Comparison of ENCODE assay signal across 8 cellular contexts in genomic region chr11:61797263-61797944, GRCh38. TPM values are rescaled to one million over a fixed set of nuclear protein-coding genes. Genes with fewer than 3 reads are reported as not detected.
DNase-seq lines count a peak whose midpoint lies in the region; ATAC-seq and TF ChIP-seq lines count a peak whose summit lies in the region.

No MANE protein-coding gene starts in this region.

- peaks cover 91% of the 10 kb centered on the region for H3K36me3 ChIP-seq in DOHH2 (ENCODE audit: control insufficient read depth, low read length)
- peaks cover 0 to 42% (median 0%) of the 10 kb centered on the region in 9 donors for H3K36me3 ChIP-seq in heart right ventricle

- 22 to 24% methylated on average over 3 of the region's 3 CpGs for WGBS in heart right ventricle, 2 donors

- H3K9me3 ChIP-seq in DOHH2 (ENCODE audit: control insufficient read depth, insufficient read depth, low read length): no peaks in the 10 kb centered on the region
- no peaks in the 10 kb centered on the region for H3K9me3 ChIP-seq in heart right ventricle

- H3K4me1 ChIP-seq in DOHH2 (ENCODE audit: control insufficient read depth, low read length) (peaks cover 38% of the 10 kb centered on the region), heart right ventricle (peaks cover 7 to 31% (median 16%) of the 10 kb centered on the region in 9 donors)

- peak in 5 of 8 donors; percentile 25 to 51 (median 47) for ATAC-seq in heart right ventricle
- ATAC-seq in GM21367 (IDR thresholded peaks at IDR 0.05; ENCODE audit: unreplicated experiment): no peak
- no peak for ATAC-seq in HG03097 (IDR thresholded peaks at IDR 0.05; ENCODE audit: low FRiP score, unreplicated experiment)

- peaks cover 90% of the 10 kb centered on the region for H3K79me2 ChIP-seq in DOHH2 (ENCODE audit: control insufficient read depth, low read length)

- intact Hi-C loops in heart right ventricle (cut with DNase I): loop anchor here in 9 of 10 donors (1.0 to 10.0 kb wide), 18 partner anchors 35 to 517 kb away; partner anchors contain the start of gene FADS3 (in 2 of the 9)

- H3K27me3 ChIP-seq in DOHH2 (ENCODE audit: control insufficient read depth, low read length) (no peaks in the 10 kb centered on the region), heart right ventricle (no peaks in the 10 kb centered on the region)

- TF ChIP-seq CTCF in DOHH2 (IDR thresholded peaks at IDR 0.05; ENCODE audit: low read depth, low read length, poor library complexity, severe bottlenecking) (peak; percentile 88), heart right ventricle (IDR thresholded peaks at IDR 0.05) (peak; percentile 70 to 94 (median 86))

- peaks cover 21% of the 10 kb centered on the region for H3F3A ChIP-seq in DOHH2 (ENCODE audit: control insufficient read depth, insufficient read depth)

- DNase-seq in MV-4-11 (lab: John Stamatoyannopoulos, UW) (peak; percentile 74), SK-N-DZ (ENCODE audit: low spot score) (peak; percentile 78), amniotic epithelial cell (ENCODE audit: low read depth) (peak; percentile 80), heart right ventricle (peak; percentile 51 to 86), renal cortical epithelial cell (ENCODE audit: low read depth) (peak; percentile 84)

- H4K20me1 ChIP-seq in DOHH2 (ENCODE audit: control insufficient read depth, insufficient read depth, low read depth, low read length): peaks cover 26% of the 10 kb centered on the region

- H3K27ac ChIP-seq in DOHH2 (ENCODE audit: low read depth, low read length): peak overlapping the region; percentile 6; the same call in 1 of the 2 replicates
- H3K27ac ChIP-seq in heart right ventricle: peak overlapping the region in 7 of 10 donors; percentile 18 to 68 (median 59)

- H3K4me3 ChIP-seq in DOHH2 (ENCODE audit: low read length): 0 out of 2 replicates have a peak overlapping the region, but pooled peaks have one; percentile 5
- H3K4me3 ChIP-seq in heart right ventricle: no peak overlapping the region

- H3K4me2 ChIP-seq in DOHH2 (ENCODE audit: low read length): peak overlapping the region; percentile 45

- H3K9me2 ChIP-seq in DOHH2 (replicated peaks; ENCODE audit: control insufficient read depth, low read length): no peaks in the 10 kb centered on the region

RNA-seq across cellular contexts. Expression of gene FEN1, which starts 4.7 kb away (rescaled TPM):
- polyA plus RNA-seq in SK-N-DZ (2014; cell fraction: cytosol; rRNA removed): 184 and 207 TPM in 2 replicates
- 56.1 and 83.9 TPM in 2 replicates for polyA plus RNA-seq in SK-N-DZ (2014; cell fraction: nucleus; rRNA removed)
- total RNA-seq in heart right ventricle: 1 to 10 TPM; 3.7 to 8.6 (median 6.2) TPM
- 1 to 10 TPM; 2.1 to 8.8 TPM for polyA plus RNA-seq in heart right ventricle
- total RNA-seq in renal cortical epithelial cell: 12.1 and 35.6 TPM in 2 replicates

RNA-seq across cellular contexts. Expression of gene TMEM258, which starts 5.0 kb away (rescaled TPM):
- 147 and 242 TPM in 2 replicates for polyA plus RNA-seq in SK-N-DZ (2014; cell fraction: cytosol; rRNA removed)
- 86.1 and 95.3 TPM in 2 replicates for polyA plus RNA-seq in SK-N-DZ (2014; cell fraction: nucleus; rRNA removed)
- total RNA-seq in heart right ventricle (100 to 1,000 TPM in 9 of 10 donors, 10 to 100 TPM in 1; 98.9 to 142 (median 109) TPM), renal cortical epithelial cell (18.3 and 38.9 TPM in 2 replicates)
- polyA plus RNA-seq in heart right ventricle: 100 to 1,000 TPM in 1 of 2 donors, 10 to 100 TPM in 1; 80.7 to 273 TPM

RNA-seq across cellular contexts. Expression of gene FADS1, which starts 19.4 kb away (rescaled TPM):
- polyA plus RNA-seq in SK-N-DZ (2014; cell fraction: cytosol; rRNA removed): 182 and 212 TPM in 2 replicates
- polyA plus RNA-seq in SK-N-DZ (2014; cell fraction: nucleus; rRNA removed): 118 and 119 TPM in 2 replicates
- total RNA-seq in heart right ventricle (10 to 100 TPM; 16.4 to 37.4 (median 25.4) TPM), renal cortical epithelial cell (35.8 and 84.6 TPM in 2 replicates)
- polyA plus RNA-seq in heart right ventricle: 10 to 100 TPM; 13.8 to 35.2 TPM

RNA-seq across cellular contexts. Expression of gene FADS2, which starts 30.7 kb away (rescaled TPM):
- 238 and 253 TPM in 2 replicates for polyA plus RNA-seq in SK-N-DZ (2014; cell fraction: cytosol; rRNA removed)
- 137 and 153 TPM in 2 replicates for polyA plus RNA-seq in SK-N-DZ (2014; cell fraction: nucleus; rRNA removed)
- total RNA-seq in heart right ventricle (10 to 100 TPM; 15.1 to 37.0 (median 23.5) TPM), renal cortical epithelial cell (37.7 and 199 TPM in 2 replicates)
- polyA plus RNA-seq in heart right ventricle: 10 to 100 TPM; 12.2 to 31.6 TPM

RNA-seq across cellular contexts. Expression of gene MYRF, which starts 45.0 kb away (rescaled TPM):
- 15.1 and 15.2 TPM in 2 replicates for polyA plus RNA-seq in SK-N-DZ (2014; cell fraction: cytosol; rRNA removed)
- polyA plus RNA-seq in SK-N-DZ (2014; cell fraction: nucleus; rRNA removed): 68.5 and 88.2 TPM in 2 replicates
- total RNA-seq in heart right ventricle: 1 to 10 TPM in 1 of 10 donors, under 1 TPM in 9; 0.13 to 1.2 (median 0.26) TPM
- polyA plus RNA-seq in heart right ventricle: under 1 TPM; 0.16 to 0.37 TPM
- 4.2 and 20.0 TPM in 2 replicates for total RNA-seq in renal cortical epithelial cell

Comparison
In these comparisons a context has a peak if more than half of its experiments do, and no peak if none do; other contexts are left out.
1. ATAC-seq: peak in heart right ventricle (5 of 8); none in GM21367 (single experiment) and HG03097 (single experiment).
2. Peak in every context shown above with its lines, with median percentiles within 50 percentile points of each other: DNase-seq.